ENCODE assay signal across 8 cellular contexts in the genomic region with DNA sequence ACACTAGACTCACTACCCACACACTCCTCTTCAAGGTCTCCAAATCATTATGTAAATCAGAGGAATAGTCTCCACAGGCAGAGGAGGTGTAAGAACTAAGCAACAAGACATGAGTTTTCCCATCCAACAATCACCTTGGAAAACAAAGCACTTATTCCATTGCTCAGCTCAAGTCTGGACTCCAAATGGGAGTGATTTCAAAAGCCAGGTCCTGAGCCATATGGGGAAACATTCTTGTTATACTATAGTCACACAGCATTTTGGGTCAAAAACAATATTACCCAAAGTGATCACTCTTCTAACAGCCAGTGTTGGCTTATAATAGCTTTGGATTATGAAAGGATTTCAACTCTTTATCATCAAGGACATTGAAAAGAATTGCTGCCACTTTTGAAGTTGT. TPM values are rescaled to one million over a fixed set of nuclear protein-coding genes. Genes with fewer than 3 reads are reported as not detected.
A peak's percentile ranks its signal among the peaks of the same experiment; 100 is the strongest.
DNase-seq lines count a peak whose midpoint lies in the region; ATAC-seq and TF ChIP-seq lines count a peak whose summit lies in the region.

No MANE protein-coding gene starts in this region.

- H3K36me3 ChIP-seq in SU-DHL-6 (ENCODE audit: low read length) (no peaks in the 10 kb centered on the region), fibroblast of lung (ENCODE audit: control insufficient read depth, insufficient read depth, low read length) (no peaks in the 10 kb centered on the region), spleen (no peaks in the 10 kb centered on the region)

- H3K9me3 ChIP-seq in SU-DHL-6 (ENCODE audit: insufficient read depth, low read length) = no peaks in the 10 kb centered on the region
- no peaks in the 10 kb centered on the region for H3K9me3 ChIP-seq in fibroblast of lung (ENCODE audit: control insufficient read depth, insufficient read depth, low read depth, low read length)
- H3K9me3 ChIP-seq in spleen = no peaks in the 10 kb centered on the region

- H3K79me2 ChIP-seq in SU-DHL-6 (ENCODE audit: insufficient read depth, low read length) (no peaks in the 10 kb centered on the region), fibroblast of lung (ENCODE audit: control insufficient read depth, insufficient read depth, low read length) (no peaks in the 10 kb centered on the region)

- H3K4me1 ChIP-seq in fibroblast of lung (ENCODE audit: control insufficient read depth, extremely low read depth, insufficient read depth, low read length) = peaks cover 3% of the 10 kb centered on the region
- H3K4me1 ChIP-seq in spleen = peaks cover 0 to 20% (median 15%) of the 10 kb centered on the region in 6 donors

- H3K9me2 ChIP-seq in SU-DHL-6 (replicated peaks; ENCODE audit: insufficient read depth, low read length) = no peaks in the 10 kb centered on the region

- H2AFZ ChIP-seq in SU-DHL-6 (ENCODE audit: low read depth, low read length, severe bottlenecking) (peak overlapping the region; percentile 73), fibroblast of lung (ENCODE audit: low read length) (no peak overlapping the region)

- 0 out of 2 replicates have a peak overlapping the region, but pooled peaks have one; percentile 3 for H3K9ac ChIP-seq in SU-DHL-6 (ENCODE audit: low read length)
- H3K9ac ChIP-seq in fibroblast of lung (ENCODE audit: insufficient read depth, low read length) = no peak overlapping the region

- no peak overlapping the region for H3K27ac ChIP-seq in SU-DHL-6 (ENCODE audit: low read depth, low read length)
- H3K27ac ChIP-seq in fibroblast of lung (ENCODE audit: insufficient read depth, low read length) = peak overlapping the region; percentile 46
- H3K27ac ChIP-seq in spleen = peak overlapping the region in 7 of 8 donors; percentile 77 to 88 (median 83)

- no peak overlapping the region for H3K4me3 ChIP-seq in SU-DHL-6 (ENCODE audit: insufficient read depth, low read length, poor library complexity, severe bottlenecking)
- H3K4me3 ChIP-seq in fibroblast of lung (replicated peaks in 1 of 4; ENCODE audit: control extremely low read depth in 1 of 4, insufficient read depth in 1 of 4, low read depth in 3 of 4, low read length in 4 of 4) = peak overlapping the region in 3 of 4 experiments; percentile 27 to 72 (median 56)
- H3K4me3 ChIP-seq in spleen = peak overlapping the region in 4 of 8 donors; percentile 48 to 71 (median 52)

- peak; percentile 11 for ATAC-seq in GM19395 (IDR thresholded peaks at IDR 0.05; ENCODE audit: unreplicated experiment)
- no peak for ATAC-seq in GM18873 (IDR thresholded peaks at IDR 0.05; ENCODE audit: low FRiP score, unreplicated experiment)
- no peak for ATAC-seq in GM21619 (IDR thresholded peaks at IDR 0.05; ENCODE audit: unreplicated experiment)

- TF ChIP-seq POLR2A in spleen (IDR thresholded peaks at IDR 0.05) = no peak

- intact Hi-C loops in spleen (cut with DNase I; ENCODE audit: low total_unique reads) = loop anchor here (5.0 kb wide), 1 partner anchor 64 kb away; no protein-coding TSS in a partner anchor

- H3K4me2 ChIP-seq in SU-DHL-6 (ENCODE audit: low read depth, low read length, poor library complexity, severe bottlenecking) = peak overlapping the region; percentile 37
- peak overlapping the region; percentile 79 for H3K4me2 ChIP-seq in fibroblast of lung (ENCODE audit: extremely low read depth, insufficient read depth, low read length)

- H4K20me1 ChIP-seq in SU-DHL-6 (ENCODE audit: low read depth, low read length) (no peaks in the 10 kb centered on the region), fibroblast of lung (ENCODE audit: control insufficient read depth, extremely low read depth, insufficient read depth, low read length) (no peaks in the 10 kb centered on the region)

- DNase-seq in fibroblast of lung (ENCODE audit: low read depth in 2 of 2) = peak in 1 of 2 donors; percentile 10
- no peak for DNase-seq in spleen
- no peak for DNase-seq in SKM-1 (lab: John Stamatoyannopoulos, UW; ENCODE audit: unreplicated experiment)
- DNase-seq in NCI-H2081 (lab: John Stamatoyannopoulos, UW) = no peak

- no peaks in the 10 kb centered on the region for H3K27me3 ChIP-seq in SU-DHL-6 (ENCODE audit: low read length)
- no peaks in the 10 kb centered on the region for H3K27me3 ChIP-seq in fibroblast of lung (ENCODE audit: control insufficient read depth, insufficient read depth, low read length)
- no peaks in the 10 kb centered on the region for H3K27me3 ChIP-seq in spleen (replicated peaks in 1 of 7)

- H3F3A ChIP-seq in SU-DHL-6 (ENCODE audit: insufficient read depth) = peaks cover 6% of the 10 kb centered on the region

- TF ChIP-seq CTCF in SU-DHL-6 (IDR thresholded peaks at IDR 0.05; ENCODE audit: insufficient read depth, low read length, poor library complexity, severe bottlenecking) (no peak), fibroblast of lung (conservative IDR thresholded peaks at IDR 0.05 in 1 of 2, IDR thresholded peaks at IDR 0.05 in 1 of 2; ENCODE audit: low read depth in 1 of 2, low read length in 2 of 2) (no peak), spleen (IDR thresholded peaks at IDR 0.05 in 8 of 11, conservative IDR thresholded peaks at IDR 0.05 in 3 of 11) (no peak)

RNA-seq across cellular contexts. Expression of a gene that starts 3.6 kb away (rescaled TPM):
- total RNA-seq in fibroblast of lung (5.1 and 8.6 TPM in 2 replicates), spleen (1 to 10 TPM in 4 of 7 donors, under 1 TPM in 3; 0.59 to 1.8 (median 1.3) TPM)
- polyA plus RNA-seq in fibroblast of lung (4.0 and 6.3 TPM in 2 replicates), spleen (under 1 TPM; 0.27 to 0.67 (median 0.48) TPM)
- polyA plus RNA-seq in fibroblast of lung (2012) = 3.0 and 4.4 TPM in 2 replicates
- 8.0 and 10.1 TPM in 2 replicates for polyA minus RNA-seq in fibroblast of lung (ENCODE audit: low replicate concordance)

RNA-seq across cellular contexts. Expression of a gene that starts 19.9 kb away (rescaled TPM):
- total RNA-seq in fibroblast of lung (50.0 and 50.6 TPM in 2 replicates), spleen (10 to 100 TPM; 22.2 to 63.3 (median 25.6) TPM)
- polyA plus RNA-seq in fibroblast of lung (18.2 and 18.7 TPM in 2 replicates), spleen (10 to 100 TPM; 51.7 to 63.2 (median 56.0) TPM)
- 22.5 and 25.1 TPM in 2 replicates for polyA plus RNA-seq in fibroblast of lung (2012)
- polyA minus RNA-seq in fibroblast of lung (ENCODE audit: low replicate concordance) = 19.8 and 31.7 TPM in 2 replicates

RNA-seq across cellular contexts. Expression of a gene that starts 55.8 kb away (rescaled TPM):
- total RNA-seq in fibroblast of lung (4.9 and 6.9 TPM in 2 replicates), spleen (10 to 100 TPM; 20.0 to 27.5 (median 25.3) TPM)
- polyA plus RNA-seq in fibroblast of lung (10.2 and 11.5 TPM in 2 replicates), spleen (1 to 10 TPM; 3.4 to 4.8 (median 3.4) TPM)
- 3.5 and 4.6 TPM in 2 replicates for polyA plus RNA-seq in fibroblast of lung (2012)
- polyA minus RNA-seq in fibroblast of lung (ENCODE audit: low replicate concordance) = 9.2 and 10.1 TPM in 2 replicates
